In genomic region chr1:44405041-44405803, GRCh38 we compare ENCODE assay signal across 8 cellular contexts. TPM values are rescaled to one million over a fixed set of nuclear protein-coding genes. Genes with fewer than 3 reads are reported as not detected.
A peak's percentile ranks its signal among the peaks of the same experiment; 100 is the strongest.
DNase-seq lines count a peak whose midpoint lies in the region; ATAC-seq and TF ChIP-seq lines count a peak whose summit lies in the region.

RNF220 (plus strand) TSS chr1:44405255.

- no peak for TF ChIP-seq POLR2A in esophagus squamous epithelium (IDR thresholded peaks at IDR 0.05)

- H3K9ac ChIP-seq in subcutaneous abdominal adipose tissue (ENCODE audit: low read length in 5 of 5): peak within 1 kb of the TSS in 2 of 5 donors; percentile 20 to 55

- DNase-seq in activated CD4-positive, CD25-positive, alpha-beta regulatory T cell treated with anti-CD3 and anti-CD28 coated beads, Interleukin-2, amount 50 U/mL, for 72 hours: no peak
- DNase-seq in NCI-H345 treated with DMSO at 0.1 percent for 48 hours (lab: John Stamatoyannopoulos, UW; ENCODE audit: unreplicated experiment) (peak; percentile 48), esophagus squamous epithelium (lab: John Stamatoyannopoulos, UW) (no peak)
- peak; percentile 73 for DNase-seq in activated CD8-positive, alpha-beta memory T cell treated with anti-CD3 and anti-CD28 coated beads for 24 hours

- no peak for TF ChIP-seq CTCF in esophagus squamous epithelium (IDR thresholded peaks at IDR 0.05)

- H3K27me3 ChIP-seq in esophagus squamous epithelium (peaks cover 23 to 100% (median 36%) of the 10 kb centered on the region in 4 donors), mononuclear cell (ENCODE audit: insufficient read depth, low read length) (peaks cover 75% of the 10 kb centered on the region), subcutaneous abdominal adipose tissue (ENCODE audit: control insufficient read depth in 5 of 5, insufficient read depth in 4 of 5, low read length in 5 of 5) (peaks cover 32 to 68% (median 55%) of the 10 kb centered on the region in 5 donors)

- no peaks in the 10 kb centered on the region for H3K36me3 ChIP-seq in esophagus squamous epithelium
- H3K36me3 ChIP-seq in subcutaneous abdominal adipose tissue (ENCODE audit: control insufficient read depth in 5 of 5, insufficient read depth in 5 of 5, low read length in 5 of 5): no peaks in the 10 kb centered on the region

- H3K9me3 ChIP-seq in esophagus squamous epithelium: peaks cover 0 to 4% (median 0%) of the 10 kb centered on the region in 3 donors
- H3K9me3 ChIP-seq in mononuclear cell (ENCODE audit: low read depth, low read length): no peaks in the 10 kb centered on the region
- H3K9me3 ChIP-seq in subcutaneous abdominal adipose tissue (ENCODE audit: control insufficient read depth in 5 of 5, low read length in 5 of 5): no peaks in the 10 kb centered on the region

- H3K4me3 ChIP-seq in esophagus squamous epithelium (peak within 1 kb of the TSS; percentile 24 to 62 (median 48)), mononuclear cell (ENCODE audit: low read length) (peak within 1 kb of the TSS; percentile 43), subcutaneous abdominal adipose tissue (ENCODE audit: low read depth in 1 of 5, low read length in 5 of 5) (peak within 1 kb of the TSS; percentile 61 to 73 (median 69))

- intact Hi-C loops in esophagus squamous epithelium (cut with DNase I): no loop called here

- 6 to 11% methylated on average over 4 to 14 of the region's 54 CpGs for WGBS in esophagus squamous epithelium, 2 donors

- H3K4me1 ChIP-seq in esophagus squamous epithelium (peaks cover 21 to 48% (median 26%) of the 10 kb centered on the region in 3 donors), mononuclear cell (ENCODE audit: insufficient read depth, low read length) (peaks cover 49% of the 10 kb centered on the region), subcutaneous abdominal adipose tissue (ENCODE audit: control insufficient read depth in 5 of 5, insufficient read depth in 5 of 5, low read length in 5 of 5) (peaks cover 2 to 44% (median 39%) of the 10 kb centered on the region in 5 donors)

- peak; percentile 40 to 60 for ATAC-seq in activated CD4-positive, CD25-positive, alpha-beta regulatory T cell treated with anti-CD3 and anti-CD28 coated beads, Interleukin-2, amount 50 U/mL, for 24 hours
- no peak for ATAC-seq in HG02870 (IDR thresholded peaks at IDR 0.05; ENCODE audit: unreplicated experiment)

- H3K27ac ChIP-seq in esophagus squamous epithelium (peak within 1 kb of the TSS in 3 of 4 donors; percentile 17 to 58 (median 23)), subcutaneous abdominal adipose tissue (ENCODE audit: low read depth, low read length) (peak within 1 kb of the TSS; percentile 41)

RNA-seq across cellular contexts. Expression of gene RNF220, which starts in this region (rescaled TPM):
- total RNA-seq in esophagus squamous epithelium (100 to 1,000 TPM in 1 of 4 donors, 10 to 100 TPM in 3; 44.8 to 111 (median 60.3) TPM), mononuclear cell (61.4 TPM)

Comparison
In these comparisons a context has a peak if more than half of its experiments do, and no peak if none do; other contexts are left out.
1. DNase-seq: peak in NCI-H345 treated with DMSO at 0.1 percent for 48 hours (single experiment) and activated CD8-positive, alpha-beta memory T cell treated with anti-CD3 and anti-CD28 coated beads for 24 hours (single experiment); none in activated CD4-positive, CD25-positive, alpha-beta regulatory T cell treated with anti-CD3 and anti-CD28 coated beads, Interleukin-2, amount 50 U/mL, for 72 hours (single experiment) and esophagus squamous epithelium (single experiment).
2. Peak in every context shown above with its lines, with median percentiles within 50 percentile points of each other: H3K4me3 ChIP-seq.